In genomic region chrX:20718592-20718991, GRCh38 we compare ENCODE assay signal across 13 cellular contexts.
"Had no signal": no experiment of that assay in that cellular context is flagged by ENCODE, and none has a peak within 500 bp of the region (broad histone marks: within the 10 kb centered on the region; RNA-seq: fewer than 3 reads in every experiment).

No MANE protein-coding gene starts in this region.

- H3K4me3 ChIP-seq: cardiac muscle cell, colonic mucosa, gastrocnemius medialis, upper lobe of right lung had no signal

- ATAC-seq: gastrocnemius medialis; natural killer cell treated with Interleukin-12 subunit alpha and Interleukin-12 subunit beta and Interleukin-15 and Interleukin-18, amount 100 ng/mL, for 72 hours; upper lobe of right lung had no signal

- H3K9me3 ChIP-seq: colonic mucosa, gastrocnemius medialis, upper lobe of right lung had no signal

- H3K27ac Mint-ChIP-seq: activated naive CD4-positive, alpha-beta T cell treated with anti-CD3 and anti-CD28 coated beads for 36 hours; activated T-helper 1 cell treated with anti-CD3 and anti-CD28 coated beads, Interleukin-12 subunit alpha, Interleukin-12 subunit beta, Interleukin-2, Interleukin-4 antibody, amounts not matched to agents 30 ng/mL and 10 ng/mL and 1 ng/mL, durations not matched to agents 14 hours and 24 hours and 36 hours; natural killer cell treated with Interleukin-12 subunit alpha and Interleukin-12 subunit beta and Interleukin-15 and Interleukin-18, amount 100 ng/mL, for 72 hours had no signal

- DNase-seq: activated CD4-positive, alpha-beta T cell treated with anti-CD3 and anti-CD28 coated beads for 4 hours; activated naive CD4-positive, alpha-beta T cell treated with anti-CD3 and anti-CD28 coated beads for 36 hours; colonic mucosa; effector CD8-positive, alpha-beta T cell; gastrocnemius medialis; stimulated activated CD4-positive, alpha-beta T cell treated with anti-CD3 and anti-CD28 coated beads, Interleukin-2, amount 100 ng/mL, for 48 hours; stimulated activated naive CD4-positive, alpha-beta T cell treated with Interleukin-2 at 50 U/mL for 16 hours; T-helper 1 cell; upper lobe of right lung; WERI-Rb-1 had no signal

- H3K4me3 Mint-ChIP-seq: activated naive CD4-positive, alpha-beta T cell treated with anti-CD3 and anti-CD28 coated beads for 36 hours; activated T-helper 1 cell treated with anti-CD3 and anti-CD28 coated beads, Interleukin-12 subunit alpha, Interleukin-12 subunit beta, Interleukin-2, Interleukin-4 antibody, amounts not matched to agents 30 ng/mL and 10 ng/mL and 1 ng/mL, durations not matched to agents 14 hours and 24 hours and 36 hours; natural killer cell treated with Interleukin-12 subunit alpha and Interleukin-12 subunit beta and Interleukin-15 and Interleukin-18, amount 100 ng/mL, for 72 hours had no signal

- H3K27me3 ChIP-seq: cardiac muscle cell, colonic mucosa, gastrocnemius medialis, upper lobe of right lung had no signal

- H3K36me3 Mint-ChIP-seq: natural killer cell treated with Interleukin-12 subunit alpha and Interleukin-12 subunit beta and Interleukin-15 and Interleukin-18, amount 100 ng/mL, for 72 hours had no signal

- H3K27ac ChIP-seq: cardiac muscle cell, colonic mucosa, gastrocnemius medialis, upper lobe of right lung, WERI-Rb-1 had no signal

- H3K9me3 Mint-ChIP-seq: activated T-helper 1 cell treated with anti-CD3 and anti-CD28 coated beads, Interleukin-12 subunit alpha, Interleukin-12 subunit beta, Interleukin-2, Interleukin-4 antibody, amounts not matched to agents 30 ng/mL and 10 ng/mL and 1 ng/mL, durations not matched to agents 14 hours and 24 hours and 36 hours had no signal

- H3K4me1 ChIP-seq: colonic mucosa, gastrocnemius medialis, upper lobe of right lung had no signal
